In genomic region chr4:185966997-185967775, GRCh38 we compare ENCODE assay signal across 1 cellular context.
TF ChIP-seq lines count a peak whose summit lies in the region.

No MANE protein-coding gene starts in this region.

TF ChIP-seq in HCT116, 20 proteins besides CTCF, POLR2A, EP300 and RAD21 (continued from another document):
- TF ChIP-seq REST (IDR thresholded peaks at IDR 0.05; ENCODE audit: low read depth) (no peak), ZNF274 (IDR thresholded peaks at IDR 0.05; ENCODE audit: low read depth, low read length) (no peak), SIN3A (IDR thresholded peaks at IDR 0.05; ENCODE audit: low read depth) (no peak), SRF (IDR thresholded peaks at IDR 0.05; ENCODE audit: low read depth) (no peak), TCF7L2 (IDR thresholded peaks at IDR 0.05; ENCODE audit: borderline replicate concordance, extremely low read depth, insufficient read depth, insufficient read length) (no peak), CBX3 (IDR thresholded peaks at IDR 0.05; ENCODE audit: low read depth) (no peak)
